Comparison of ENCODE assay signal across 18 cellular contexts in the genomic region with DNA sequence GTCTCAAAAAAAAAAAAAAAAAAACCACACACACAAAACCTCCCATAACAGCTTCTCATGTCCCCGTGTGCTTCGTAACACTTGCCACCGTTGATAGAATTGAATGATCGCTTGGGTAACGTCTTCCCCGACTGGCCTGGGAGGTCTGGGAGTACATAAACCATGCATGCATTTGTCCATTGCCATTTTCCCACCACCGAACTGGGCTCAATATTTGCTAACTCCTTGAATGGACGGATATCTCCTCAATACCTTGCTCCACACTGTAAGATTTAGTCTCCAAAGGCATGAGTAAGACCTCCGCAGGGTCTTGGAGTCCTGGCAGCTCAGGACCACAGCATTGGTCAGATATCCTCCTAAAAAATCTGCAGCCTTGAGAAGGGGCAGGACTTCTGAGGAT. TPM values are rescaled to one million over a fixed set of nuclear protein-coding genes. Genes with fewer than 3 reads are reported as not detected.
"Had no signal": no experiment of that assay in that cellular context is flagged by ENCODE, and none has a peak within 500 bp of the region (broad histone marks: within the 10 kb centered on the region; RNA-seq: fewer than 3 reads in every experiment).

No MANE protein-coding gene starts in this region.

- H3K27ac ChIP-seq: brain microvascular endothelial cell, lower lobe of right lung, parathyroid adenoma, thyroid gland, uterus had no signal

- H3K9me3 Mint-ChIP-seq: activated B cell treated with CpG ODN at 0.5 μM for 24 hours; central memory CD8-positive, alpha-beta T cell; mesothelial cell of epicardium; stimulated activated effector memory CD8-positive, alpha-beta T cell treated with anti-CD3 and anti-CD28 coated beads, Interleukin-12 subunit alpha, Interleukin-12 subunit beta, amount 100 ng/mL, for 72 hours; T-helper 1 cell treated with Interleukin-12 subunit alpha and Interleukin-12 subunit beta and Interleukin-4 antibody, amounts not matched to agents 30 μg/mL and 1 μg/mL, for 36 hours had no signal

- H3K27me3 ChIP-seq: brain microvascular endothelial cell, thyroid gland, uterus had no signal

- H3K9ac ChIP-seq: parathyroid adenoma had no signal

- H3K9me3 ChIP-seq: lower lobe of right lung, thyroid gland, uterus had no signal

- ATAC-seq: lower lobe of right lung; stimulated activated effector memory CD8-positive, alpha-beta T cell treated with anti-CD3 and anti-CD28 coated beads, Interleukin-12 subunit alpha, Interleukin-12 subunit beta, amount 100 ng/mL, for 72 hours had no signal

- DNase-seq: activated B cell treated with CpG ODN at 0.5 μM for 24 hours; activated CD4-positive, alpha-beta T cell treated with anti-CD3 and anti-CD28 coated beads for 48 hours; activated gamma-delta T cell; anterior cingulate cortex; brain microvascular endothelial cell; cortex of kidney; effector CD8-positive, alpha-beta T cell; foreskin fibroblast; glutamatergic neuron; lower lobe of right lung; thyroid gland had no signal

- H3K4me3 Mint-ChIP-seq: activated B cell treated with CpG ODN at 0.5 μM for 24 hours; activated naive CD8-positive, alpha-beta T cell; central memory CD8-positive, alpha-beta T cell; mesothelial cell of epicardium; stimulated activated effector memory CD8-positive, alpha-beta T cell treated with anti-CD3 and anti-CD28 coated beads, Interleukin-12 subunit alpha, Interleukin-12 subunit beta, amount 100 ng/mL, for 72 hours; T-helper 1 cell treated with Interleukin-12 subunit alpha and Interleukin-12 subunit beta and Interleukin-4 antibody, amounts not matched to agents 30 μg/mL and 1 μg/mL, for 36 hours had no signal

- H3K4me3 ChIP-seq: lower lobe of right lung, thyroid gland, uterus had no signal

- H3K79me2 ChIP-seq: parathyroid adenoma had no signal

- H3K36me3 Mint-ChIP-seq: activated naive CD8-positive, alpha-beta T cell; mesothelial cell of epicardium; stimulated activated effector memory CD8-positive, alpha-beta T cell treated with anti-CD3 and anti-CD28 coated beads, Interleukin-12 subunit alpha, Interleukin-12 subunit beta, amount 100 ng/mL, for 72 hours had no signal

- H3K36me3 ChIP-seq: brain microvascular endothelial cell, lower lobe of right lung, thyroid gland, uterus had no signal

- H2AFZ ChIP-seq: parathyroid adenoma had no signal

- H3K27ac Mint-ChIP-seq: activated B cell treated with CpG ODN at 0.5 μM for 24 hours; activated naive CD8-positive, alpha-beta T cell; mesothelial cell of epicardium; stimulated activated effector memory CD8-positive, alpha-beta T cell treated with anti-CD3 and anti-CD28 coated beads, Interleukin-12 subunit alpha, Interleukin-12 subunit beta, amount 100 ng/mL, for 72 hours; T-helper 1 cell treated with Interleukin-12 subunit alpha and Interleukin-12 subunit beta and Interleukin-4 antibody, amounts not matched to agents 30 μg/mL and 1 μg/mL, for 36 hours had no signal

RNA-seq across cellular contexts. Expression of a gene that starts 26.6 kb away (rescaled TPM):
- total RNA-seq: activated B cell treated with CpG ODN at 0.5 μM for 24 hours had no signal
